Comparison of ENCODE assay signal across 20 cellular contexts in genomic region chr17:13862341-13862740, GRCh38.
DNase-seq lines count a peak whose midpoint lies in the region; ATAC-seq, FAIRE-seq and TF ChIP-seq lines count a peak whose summit lies in the region.
"Had no signal": no experiment of that assay in that cellular context is flagged by ENCODE, and none has a peak within 500 bp of the region (broad histone marks: within the 10 kb centered on the region; RNA-seq: fewer than 3 reads in every experiment).

No MANE protein-coding gene starts in this region.

- H3K36me3 Mint-ChIP-seq in effector memory CD8-positive, alpha-beta T cell (ENCODE audit: insufficient read depth), result no peaks in the 10 kb centered on the region

- TF ChIP-seq CTCF in omental fat pad (IDR thresholded peaks at IDR 0.05), result no peak

- ATAC-seq in omental fat pad (ENCODE audit: low FRiP score) (no peak), Right ventricle myocardium superior (ENCODE audit: poor library complexity) (no peak)
- ATAC-seq in effector memory CD8-positive, alpha-beta T cell (replicated peaks), result no peak

- peaks cover 5 to 11% of the 10 kb centered on the region in 2 donors for H3K27me3 Mint-ChIP-seq in effector memory CD8-positive, alpha-beta T cell
- H3K27me3 Mint-ChIP-seq: CD4-positive, alpha-beta memory T cell had no signal

- H3K27ac Mint-ChIP-seq in effector memory CD8-positive, alpha-beta T cell, result no peak overlapping the region
- H3K27ac Mint-ChIP-seq: CD4-positive, alpha-beta memory T cell had no signal

- peak; percentile 31 for DNase-seq in CD1c-positive myeloid dendritic cell (ENCODE audit: extremely low spot score)
- DNase-seq in MV-4-11 (lab: John Stamatoyannopoulos, UW), result peak; percentile 93
- peak; percentile 32 for DNase-seq in SKM-1 (lab: John Stamatoyannopoulos, UW; ENCODE audit: unreplicated experiment)
- DNase-seq in medulla oblongata (ENCODE audit: extremely low spot score), result peak; percentile 29
- no peak for DNase-seq in GM19239 (ENCODE audit: insufficient read length, low spot score)
- no peak for DNase-seq in omental fat pad (ENCODE audit: low spot score)
- DNase-seq in Right ventricle myocardium superior, result no peak
- no peak for DNase-seq in effector memory CD8-positive, alpha-beta T cell
- DNase-seq: AML-193; CD4-positive, alpha-beta memory T cell; DND-41; GDM1; GOT3; MG63; NCI-H1436 treated with DMSO at 0.1 percent for 48 hours; NCI-H2081; NCI-H510A treated with DMSO at 0.1 percent for 48 hours; SHP77; SW 1271 had no signal

- no peak overlapping the region for H3K4me3 Mint-ChIP-seq in effector memory CD8-positive, alpha-beta T cell
- H3K4me3 Mint-ChIP-seq: CD4-positive, alpha-beta memory T cell had no signal

- no peaks in the 10 kb centered on the region for H3K9me3 Mint-ChIP-seq in effector memory CD8-positive, alpha-beta T cell

- intact Hi-C loops in Right ventricle myocardium superior (cut with DNase I), result no loop called here

- no peak for FAIRE-seq in GM19239 (lab: Jason Lieb, UNC)
- FAIRE-seq: D721Med had no signal

- H3K4me1 Mint-ChIP-seq in effector memory CD8-positive, alpha-beta T cell (ENCODE audit: low read depth in 2 of 2), result no peaks in the 10 kb centered on the region
- H3K4me1 Mint-ChIP-seq: CD4-positive, alpha-beta memory T cell had no signal

Comparison
In these comparisons a context has a peak if more than half of its experiments do, and no peak if none do; other contexts are left out.
1. DNase-seq: peak in CD1c-positive myeloid dendritic cell (single experiment), MV-4-11 (single experiment), SKM-1 (single experiment) and medulla oblongata (single experiment); none in GM19239 (single experiment), omental fat pad (single experiment), Right ventricle myocardium superior (single experiment) and effector memory CD8-positive, alpha-beta T cell (0 of 3).